Comparison of ENCODE assay signal across 21 cellular contexts in genomic region chr4:27040351-27040750, GRCh38.
DNase-seq lines count a peak whose midpoint lies in the region; ATAC-seq and TF ChIP-seq lines count a peak whose summit lies in the region.
"Had no signal": no experiment of that assay in that cellular context is flagged by ENCODE, and none has a peak within 500 bp of the region (broad histone marks: within the 10 kb centered on the region; RNA-seq: fewer than 3 reads in every experiment).

No MANE protein-coding gene starts in this region.

- H3K4me3 ChIP-seq in HCT116 (replicated peaks in 1 of 2; ENCODE audit: low read depth in 1 of 2, low read length in 2 of 2): no peak overlapping the region
- H3K4me3 ChIP-seq in testis: no peak overlapping the region
- no peak overlapping the region for H3K4me3 ChIP-seq in smooth muscle cell
- H3K4me3 ChIP-seq: ascending aorta, hepatocyte, prostate gland, transverse colon had no signal

- TF ChIP-seq CTCF in CD14-positive monocyte (IDR thresholded peaks at IDR 0.05) (no peak), HCT116 (IDR thresholded peaks at IDR 0.05 in 2 of 3, conservative IDR thresholded peaks at IDR 0.05 in 1 of 3; ENCODE audit: borderline replicate concordance in 1 of 3, insufficient read depth in 1 of 3, low read depth in 2 of 3, low read length in 2 of 3) (no peak), testis (IDR thresholded peaks at IDR 0.05) (no peak), smooth muscle cell (IDR thresholded peaks at IDR 0.05; ENCODE audit: borderline replicate concordance, insufficient read depth, poor library complexity, severe bottlenecking) (no peak)

- H3K27ac ChIP-seq in HCT116 (ENCODE audit: low read depth, low read length) (no peak overlapping the region), testis (no peak overlapping the region), smooth muscle cell (ENCODE audit: low read depth) (no peak overlapping the region)
- H3K27ac ChIP-seq: ascending aorta, hepatocyte, prostate gland, transverse colon had no signal

- H3K9ac ChIP-seq in HCT116 (ENCODE audit: low read length): no peak overlapping the region
- no peak overlapping the region for H3K9ac ChIP-seq in smooth muscle cell (ENCODE audit: low read depth)

- CTCF ChIA-PET in HCT116 (lab: Charles Lee): no interaction called here

- H3F3A ChIP-seq in smooth muscle cell (ENCODE audit: low read depth): no peaks in the 10 kb centered on the region

- H3K79me2 ChIP-seq in HCT116 (ENCODE audit: insufficient read depth, low read length) (no peaks in the 10 kb centered on the region), smooth muscle cell (ENCODE audit: low read depth) (no peaks in the 10 kb centered on the region)
- H3K79me2 ChIP-seq: hepatocyte had no signal

- no peak for TF ChIP-seq RAD21 in HCT116 (IDR thresholded peaks at IDR 0.05; ENCODE audit: low read depth)

- H3K27me3 Mint-ChIP-seq in CD14-positive monocyte (ENCODE audit: low read depth in 3 of 3): peaks cover 6 to 14% (median 12%) of the 10 kb centered on the region in 3 donors

- no peaks in the 10 kb centered on the region for H3K36me3 ChIP-seq in HCT116 (ENCODE audit: control insufficient read depth in 1 of 2, insufficient read depth in 2 of 2, low read length in 2 of 2)
- no peaks in the 10 kb centered on the region for H3K36me3 ChIP-seq in testis (ENCODE audit: low read depth, missing control alignments)
- no peaks in the 10 kb centered on the region for H3K36me3 ChIP-seq in smooth muscle cell (ENCODE audit: low read depth)
- H3K36me3 ChIP-seq: ascending aorta, prostate gland, transverse colon had no signal

- H4K20me1 ChIP-seq in HCT116 (ENCODE audit: insufficient read depth) (no peaks in the 10 kb centered on the region), smooth muscle cell (ENCODE audit: low read depth) (no peaks in the 10 kb centered on the region)

- 78 to 89% methylated on average over 7 of the region's 7 CpGs for WGBS in testis, 2 donors
- WGBS in smooth muscle cell (ENCODE audit: low lambda C conversion rate): 98% methylated on average over 7 of the region's 7 CpGs

- peak overlapping the region; percentile 59 to 80 (median 69) for H3K27ac Mint-ChIP-seq in CD14-positive monocyte
- H3K27ac Mint-ChIP-seq: activated naive CD4-positive, alpha-beta T cell treated with anti-CD3 and anti-CD28 coated beads, Interleukin-2, amount 50 U/mL, for 24 hours; CD8-positive, alpha-beta T cell; nephron progenitor cell had no signal

- POLR2A ChIA-PET in HCT116 (lab: Charles Lee): no interaction called here

- H3K9me3 ChIP-seq in HCT116 (ENCODE audit: control insufficient read depth in 1 of 2, insufficient read depth in 1 of 2, low read depth in 1 of 2, low read length in 2 of 2) (no peaks in the 10 kb centered on the region), testis (no peaks in the 10 kb centered on the region), smooth muscle cell (replicated peaks; ENCODE audit: low read depth) (no peaks in the 10 kb centered on the region)
- H3K9me3 ChIP-seq: ascending aorta, prostate gland, transverse colon had no signal

- H3K4me2 ChIP-seq in HCT116 (ENCODE audit: low read length): no peak overlapping the region
- H3K4me2 ChIP-seq in smooth muscle cell: no peak overlapping the region
- H3K4me2 ChIP-seq: hepatocyte had no signal

- DNase-seq in CD14-positive monocyte (ENCODE audit: low spot score) (no peak), HCT116 (ENCODE audit: low read depth, low spot score) (no peak), NOMO-1 treated with DMSO at 0.1 percent for 48 hours (lab: John Stamatoyannopoulos, UW; ENCODE audit: unreplicated experiment) (peak; percentile 52), left ventricle myocardium superior (no peak), NCI-H2081 treated with DMSO at 0.1 percent for 48 hours (lab: John Stamatoyannopoulos, UW) (no peak), testis (no peak), smooth muscle cell (lab: John Stamatoyannopoulos, UW; ENCODE audit: unreplicated experiment) (no peak), sciatic nerve (ENCODE audit: low spot score) (no peak)
- DNase-seq: CD8-positive, alpha-beta T cell; DMS153; HCEC 1CT; NCI-H1694 treated with DMSO at 0.1 percent for 48 hours; nephron progenitor cell; stimulated activated naive CD8-positive, alpha-beta T cell treated with anti-CD3 and anti-CD28 coated beads, Interleukin-15, Interleukin-2, amounts not matched to agents 100 U/mL and 50 U/mL, for 24 hours; T1000; transverse colon had no signal

- BruUV-seq in HCT116 (replicated peaks; lab: Mats Ljungman, UMichigan): no TSS peak

- no peak overlapping the region for H2AFZ ChIP-seq in HCT116 (ENCODE audit: low read depth, low read length, poor library complexity, severe bottlenecking)
- H2AFZ ChIP-seq in smooth muscle cell (ENCODE audit: low read depth): no peak overlapping the region
- H2AFZ ChIP-seq: hepatocyte had no signal

- H3K4me1 Mint-ChIP-seq in CD14-positive monocyte: peaks cover 29% of the 10 kb centered on the region
- H3K4me1 Mint-ChIP-seq: central memory CD8-positive, alpha-beta T cell had no signal

- RAD21 ChIA-PET in HCT116 (lab: Charles Lee; ENCODE audit: low non-redundant PET in 1 of 2, low total read pairs in 2 of 2, uncharacterized antibody in 2 of 2, unreplicated experiment in 2 of 2): no interaction called here

- H3K9me3 Mint-ChIP-seq in CD14-positive monocyte: peaks cover 4 to 15% (median 10%) of the 10 kb centered on the region in 7 donors

- peak overlapping the region in 1 of 2 donors; percentile 54 for H3K4me3 Mint-ChIP-seq in CD14-positive monocyte
- H3K4me3 Mint-ChIP-seq: activated naive CD4-positive, alpha-beta T cell treated with anti-CD3 and anti-CD28 coated beads, Interleukin-2, amount 50 U/mL, for 24 hours; CD8-positive, alpha-beta T cell; central memory CD8-positive, alpha-beta T cell; nephron progenitor cell had no signal

- ATAC-seq in HCT116 (no peak), left ventricle myocardium superior (peak; percentile 60), sciatic nerve (no peak)
- ATAC-seq: CD8-positive, alpha-beta T cell; stimulated activated naive CD8-positive, alpha-beta T cell treated with anti-CD3 and anti-CD28 coated beads, Interleukin-15, Interleukin-2, amounts not matched to agents 100 U/mL and 50 U/mL, for 24 hours had no signal

- intact Hi-C loops in CD14-positive monocyte (cut with micrococcal nuclease): no loop called here
- intact Hi-C loops in HCT116 (cut with micrococcal nuclease): loop anchor here (10.0 kb wide), 2 partner anchors 624 to 654 kb away; no protein-coding TSS in a partner anchor
- intact Hi-C loops in left ventricle myocardium superior (cut with micrococcal nuclease): no loop called here
- intact Hi-C loops in testis (cut with DNase I; ENCODE audit: low total_unique reads): no loop called here
- intact Hi-C loops in sciatic nerve (cut with DNase I): no loop called here

- H3K27me3 ChIP-seq in HCT116 (ENCODE audit: insufficient read depth, low read length) (no peaks in the 10 kb centered on the region), testis (no peaks in the 10 kb centered on the region), smooth muscle cell (ENCODE audit: low read depth) (peaks cover 4% of the 10 kb centered on the region)
- H3K27me3 ChIP-seq: ascending aorta, hepatocyte had no signal

- no peaks in the 10 kb centered on the region for H3K9me2 ChIP-seq in HCT116 (ENCODE audit: insufficient read depth)

- H3K4me1 ChIP-seq in HCT116 (ENCODE audit: control insufficient read depth in 1 of 2, insufficient read depth in 2 of 2, low read length in 2 of 2) (no peaks in the 10 kb centered on the region), testis (no peaks in the 10 kb centered on the region), smooth muscle cell (ENCODE audit: low read depth) (no peaks in the 10 kb centered on the region)
- H3K4me1 ChIP-seq: ascending aorta, prostate gland, transverse colon had no signal

- no peak for TF ChIP-seq POLR2A in HCT116 (IDR thresholded peaks at IDR 0.05; ENCODE audit: borderline replicate concordance, extremely low read depth, insufficient read depth, insufficient read length)
- TF ChIP-seq POLR2A in testis (IDR thresholded peaks at IDR 0.05): no peak

- peaks cover 2 to 3% of the 10 kb centered on the region in 2 donors for H3K36me3 Mint-ChIP-seq in CD14-positive monocyte
- H3K36me3 Mint-ChIP-seq: CD8-positive, alpha-beta T cell had no signal

TF ChIP-seq in HCT116, 20 proteins besides CTCF, POLR2A, EP300 and RAD21:
- TF ChIP-seq ELF1 (IDR thresholded peaks at IDR 0.05; ENCODE audit: borderline replicate concordance, low read depth): 0 out of 2 replicates have a peak, but pooled peaks have one; percentile 8
- TF ChIP-seq JUND (IDR thresholded peaks at IDR 0.05): no peak
- TF ChIP-seq TCF7L2 (IDR thresholded peaks at IDR 0.05; ENCODE audit: borderline replicate concordance, extremely low read depth, insufficient read depth, insufficient read length): no peak
- TF ChIP-seq SP1 (IDR thresholded peaks at IDR 0.05; ENCODE audit: low read depth): no peak
- TF ChIP-seq, protein P1, sequence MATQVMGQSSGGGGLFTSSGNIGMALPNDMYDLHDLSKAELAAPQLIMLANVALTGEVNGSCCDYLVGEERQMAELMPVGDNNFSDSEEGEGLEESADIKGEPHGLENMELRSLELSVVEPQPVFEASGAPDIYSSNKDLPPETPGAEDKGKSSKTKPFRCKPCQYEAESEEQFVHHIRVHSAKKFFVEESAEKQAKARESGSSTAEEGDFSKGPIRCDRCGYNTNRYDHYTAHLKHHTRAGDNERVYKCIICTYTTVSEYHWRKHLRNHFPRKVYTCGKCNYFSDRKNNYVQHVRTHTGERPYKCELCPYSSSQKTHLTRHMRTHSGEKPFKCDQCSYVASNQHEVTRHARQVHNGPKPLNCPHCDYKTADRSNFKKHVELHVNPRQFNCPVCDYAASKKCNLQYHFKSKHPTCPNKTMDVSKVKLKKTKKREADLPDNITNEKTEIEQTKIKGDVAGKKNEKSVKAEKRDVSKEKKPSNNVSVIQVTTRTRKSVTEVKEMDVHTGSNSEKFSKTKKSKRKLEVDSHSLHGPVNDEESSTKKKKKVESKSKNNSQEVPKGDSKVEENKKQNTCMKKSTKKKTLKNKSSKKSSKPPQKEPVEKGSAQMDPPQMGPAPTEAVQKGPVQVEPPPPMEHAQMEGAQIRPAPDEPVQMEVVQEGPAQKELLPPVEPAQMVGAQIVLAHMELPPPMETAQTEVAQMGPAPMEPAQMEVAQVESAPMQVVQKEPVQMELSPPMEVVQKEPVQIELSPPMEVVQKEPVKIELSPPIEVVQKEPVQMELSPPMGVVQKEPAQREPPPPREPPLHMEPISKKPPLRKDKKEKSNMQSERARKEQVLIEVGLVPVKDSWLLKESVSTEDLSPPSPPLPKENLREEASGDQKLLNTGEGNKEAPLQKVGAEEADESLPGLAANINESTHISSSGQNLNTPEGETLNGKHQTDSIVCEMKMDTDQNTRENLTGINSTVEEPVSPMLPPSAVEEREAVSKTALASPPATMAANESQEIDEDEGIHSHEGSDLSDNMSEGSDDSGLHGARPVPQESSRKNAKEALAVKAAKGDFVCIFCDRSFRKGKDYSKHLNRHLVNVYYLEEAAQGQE (IDR thresholded peaks at IDR 0.05; ENCODE audit: low read depth): no peak
- no peak for TF ChIP-seq CEBPB (IDR thresholded peaks at IDR 0.05; ENCODE audit: low read depth)
